Comparison of ENCODE assay signal across 31 cellular contexts in genomic region chr7:30447466-30447865, GRCh38.
"Had no signal": no experiment of that assay in that cellular context is flagged by ENCODE, and none has a peak within 500 bp of the region (broad histone marks: within the 10 kb centered on the region; RNA-seq: fewer than 3 reads in every experiment).

No MANE protein-coding gene starts in this region.

- H3K4me3 ChIP-seq: left lung, lower lobe of right lung, neural progenitor cell, pancreas, prostate gland, smooth muscle cell, testis, thyroid gland, transverse colon, upper lobe of left lung, vagina had no signal

- H3K4me3 Mint-ChIP-seq: immature natural killer cell; mesothelial cell of epicardium; naive B cell; natural killer cell; nephron progenitor cell; neural progenitor cell; stimulated activated memory B cell treated with anti-CD40 and anti-IgM and Interleukin-4, amounts not matched to agents 10 μg/mL and 1 μg/mL and 100 μg/mL, for 72 hours; stimulated activated naive CD8-positive, alpha-beta T cell treated with anti-CD3 and anti-CD28 coated beads, Interleukin-15, amount 100 ng/mL, for 72 hours had no signal

- DNase-seq: hypothalamus; immature natural killer cell; kidney; lower lobe of right lung; mammary epithelial cell; mesenchymal stem cell; naive B cell; natural killer cell; nephron progenitor cell; pancreas; posterior cingulate gyrus; retina; right cardiac atrium; stimulated activated CD4-positive, alpha-beta T cell treated with anti-CD3 and anti-CD28 coated beads, Interleukin-1b, Interleukin-23, amount 100 ng/mL, for 48 hours; stimulated activated CD4-positive, alpha-beta T cell treated with anti-CD3 and anti-CD28 coated beads, Interleukin-2, amount 100 ng/mL, for 48 hours; stimulated activated CD4-positive, alpha-beta T cell treated with anti-CD3 and anti-CD28 coated beads, Interleukin-4, amount 100 ng/mL, for 4 hours; stimulated activated CD8-positive, alpha-beta memory T cell treated with anti-CD3 and anti-CD28 coated beads, Interleukin-4, amount 100 ng/mL, for 48 hours; stimulated activated naive CD4-positive, alpha-beta T cell treated with Interleukin-2 at 50 U/mL for 16 hours; stimulated activated naive CD8-positive, alpha-beta T cell treated with anti-CD3 and anti-CD28 coated beads, Interleukin-15, amount 100 ng/mL, for 72 hours; testis; thyroid gland; transverse colon; upper lobe of left lung had no signal

- H3K4me1 Mint-ChIP-seq: mesothelial cell of epicardium, neural progenitor cell had no signal

- H3K27ac ChIP-seq: left lung, lower lobe of right lung, neural progenitor cell, pancreas, prostate gland, testis, transverse colon, upper lobe of left lung, vagina had no signal

- H3K36me3 Mint-ChIP-seq: natural killer cell had no signal

- H3K4me1 ChIP-seq: neural progenitor cell, prostate gland, testis, transverse colon, vagina had no signal

- H3K9me3 Mint-ChIP-seq: immature natural killer cell; mesothelial cell of epicardium; naive B cell; natural killer cell; neural progenitor cell; stimulated activated memory B cell treated with anti-CD40 and anti-IgM and Interleukin-4, amounts not matched to agents 10 μg/mL and 1 μg/mL and 100 μg/mL, for 72 hours; stimulated activated naive CD8-positive, alpha-beta T cell treated with anti-CD3 and anti-CD28 coated beads, Interleukin-15, amount 100 ng/mL, for 72 hours had no signal

- H3K9me3 ChIP-seq: left lung, lower lobe of right lung, pancreas, prostate gland, testis, thyroid gland, transverse colon, upper lobe of left lung, vagina had no signal

- H3K36me3 ChIP-seq: neural progenitor cell, pancreas, prostate gland had no signal

- ATAC-seq: left colon; left lung; lower lobe of right lung; natural killer cell; pancreas; right cardiac atrium; stimulated activated memory B cell treated with anti-CD40 and anti-IgM and Interleukin-4, amounts not matched to agents 10 μg/mL and 1 μg/mL and 100 μg/mL, for 72 hours; stimulated activated naive CD8-positive, alpha-beta T cell treated with anti-CD3 and anti-CD28 coated beads, Interleukin-15, amount 100 ng/mL, for 72 hours had no signal

- H3K27me3 Mint-ChIP-seq: naive B cell; stimulated activated memory B cell treated with anti-CD40 and anti-IgM and Interleukin-4, amounts not matched to agents 10 μg/mL and 1 μg/mL and 100 μg/mL, for 72 hours; stimulated activated naive CD8-positive, alpha-beta T cell treated with anti-CD3 and anti-CD28 coated beads, Interleukin-15, amount 100 ng/mL, for 72 hours had no signal

- H3K27me3 ChIP-seq: left lung, neural progenitor cell, pancreas, testis, thyroid gland, transverse colon, upper lobe of left lung, vagina had no signal

- H3K27ac Mint-ChIP-seq: mesothelial cell of epicardium; neural progenitor cell; stimulated activated memory B cell treated with anti-CD40 and anti-IgM and Interleukin-4, amounts not matched to agents 10 μg/mL and 1 μg/mL and 100 μg/mL, for 72 hours; stimulated activated naive CD8-positive, alpha-beta T cell treated with anti-CD3 and anti-CD28 coated beads, Interleukin-15, amount 100 ng/mL, for 72 hours had no signal
